In the genomic region with DNA sequence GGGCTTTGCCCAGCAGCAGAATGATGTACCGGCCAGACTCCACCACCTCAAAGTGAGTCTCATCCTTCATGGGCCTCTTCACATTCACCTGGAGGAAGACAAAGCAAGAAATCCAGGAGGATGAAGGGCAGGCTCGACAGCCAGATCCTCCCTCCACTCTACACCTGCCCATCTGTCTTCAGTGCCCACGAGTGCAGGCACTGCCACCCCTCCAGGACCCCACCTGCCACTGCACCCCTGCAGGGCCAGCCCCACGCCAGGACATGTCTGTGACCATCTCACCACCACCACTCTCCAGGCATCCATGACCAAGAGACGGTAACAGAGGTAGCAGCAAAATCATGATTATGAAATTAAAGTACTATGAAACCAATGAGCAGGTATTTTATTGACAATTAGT, we compare ENCODE assay signal across 20 cellular contexts.
"Had no signal": no experiment of that assay in that cellular context is flagged by ENCODE, and none has a peak within 500 bp of the region (broad histone marks: within the 10 kb centered on the region; RNA-seq: fewer than 3 reads in every experiment).

No MANE protein-coding gene starts in this region.

- DNase-seq: dermis blood vessel endothelial cell; foreskin melanocyte; heart left ventricle; hippocampal formation; kidney glomerular epithelial cell; mammary epithelial cell; natural killer cell; nucleus accumbens; pancreas; retina; right lobe of liver; stimulated activated CD4-positive, alpha-beta T cell treated with anti-CD3 and anti-CD28 coated beads, Interleukin-4, amount 100 ng/mL, for 4 hours; stimulated activated naive B cell treated with anti-CD40 and anti-IgM and Interleukin-4, amounts not matched to agents 10 μg/mL and 1 μg/mL and 100 μg/mL, for 72 hours; stimulated activated naive CD8-positive, alpha-beta T cell treated with anti-CD3 and anti-CD28 coated beads, Interleukin-15, amount 100 ng/mL, for 72 hours; transverse colon; uterus had no signal

- H3K9me3 ChIP-seq: pancreas, prostate gland, right lobe of liver, transverse colon, uterus had no signal

- H3K27ac Mint-ChIP-seq: mesothelial cell of epicardium; natural killer cell; stimulated activated naive B cell treated with anti-CD40 and anti-IgM and Interleukin-4, amounts not matched to agents 10 μg/mL and 1 μg/mL and 100 μg/mL, for 72 hours; stimulated activated naive CD8-positive, alpha-beta T cell treated with anti-CD3 and anti-CD28 coated beads, Interleukin-15, amount 100 ng/mL, for 72 hours had no signal

- H3K4me1 Mint-ChIP-seq: natural killer cell; neural crest cell; stimulated activated naive B cell treated with anti-CD40 and anti-IgM and Interleukin-4, amounts not matched to agents 10 μg/mL and 1 μg/mL and 100 μg/mL, for 72 hours; stimulated activated naive CD8-positive, alpha-beta T cell treated with anti-CD3 and anti-CD28 coated beads, Interleukin-15, amount 100 ng/mL, for 72 hours had no signal

- H3K27ac ChIP-seq: heart left ventricle, pancreas, prostate gland, right lobe of liver, thoracic aorta, transverse colon, uterus had no signal

- H3K36me3 ChIP-seq: pancreas, prostate gland, right lobe of liver, thoracic aorta, transverse colon, uterus had no signal

- H3K27me3 ChIP-seq: heart left ventricle, pancreas, right lobe of liver, transverse colon, uterus had no signal

- H3K4me3 ChIP-seq: heart left ventricle, pancreas, prostate gland, right lobe of liver, thoracic aorta, transverse colon, uterus had no signal

- H3K9me3 Mint-ChIP-seq: natural killer cell had no signal

- H3K36me3 Mint-ChIP-seq: mesothelial cell of epicardium; natural killer cell; stimulated activated naive B cell treated with anti-CD40 and anti-IgM and Interleukin-4, amounts not matched to agents 10 μg/mL and 1 μg/mL and 100 μg/mL, for 72 hours had no signal

- H3K27me3 Mint-ChIP-seq: stimulated activated naive CD8-positive, alpha-beta T cell treated with anti-CD3 and anti-CD28 coated beads, Interleukin-15, amount 100 ng/mL, for 72 hours had no signal

- H3K4me3 Mint-ChIP-seq: mesothelial cell of epicardium; natural killer cell; neural crest cell; stimulated activated naive B cell treated with anti-CD40 and anti-IgM and Interleukin-4, amounts not matched to agents 10 μg/mL and 1 μg/mL and 100 μg/mL, for 72 hours; stimulated activated naive CD8-positive, alpha-beta T cell treated with anti-CD3 and anti-CD28 coated beads, Interleukin-15, amount 100 ng/mL, for 72 hours had no signal

- H3K4me1 ChIP-seq: heart left ventricle, pancreas, prostate gland, right lobe of liver, transverse colon, uterus had no signal
